Comparison of ENCODE assay signal across 4 cellular contexts in genomic region chr9:137015540-137015930, GRCh38. TPM values are rescaled to one million over a fixed set of nuclear protein-coding genes. Genes with fewer than 3 reads are reported as not detected.
"Had no signal": no experiment of that assay in that cellular context is flagged by ENCODE, and none has a peak within 500 bp of the region (broad histone marks: within the 10 kb centered on the region; RNA-seq: fewer than 3 reads in every experiment).

No MANE protein-coding gene starts in this region.

- H3K4me3 ChIP-seq: GM12878 had no signal

- DNase-seq: GDM1, GF-D8 had no signal

- ATAC-seq: GM12878 had no signal

RNA-seq across cellular contexts. Expression of gene FUT7, which starts 16.4 kb away (rescaled TPM):
- total RNA-seq: G401 had no signal

RNA-seq across cellular contexts. Expression of gene CLIC3, which starts 19.2 kb away (rescaled TPM):
- total RNA-seq: GM12878 had no signal
